In the genomic region with DNA sequence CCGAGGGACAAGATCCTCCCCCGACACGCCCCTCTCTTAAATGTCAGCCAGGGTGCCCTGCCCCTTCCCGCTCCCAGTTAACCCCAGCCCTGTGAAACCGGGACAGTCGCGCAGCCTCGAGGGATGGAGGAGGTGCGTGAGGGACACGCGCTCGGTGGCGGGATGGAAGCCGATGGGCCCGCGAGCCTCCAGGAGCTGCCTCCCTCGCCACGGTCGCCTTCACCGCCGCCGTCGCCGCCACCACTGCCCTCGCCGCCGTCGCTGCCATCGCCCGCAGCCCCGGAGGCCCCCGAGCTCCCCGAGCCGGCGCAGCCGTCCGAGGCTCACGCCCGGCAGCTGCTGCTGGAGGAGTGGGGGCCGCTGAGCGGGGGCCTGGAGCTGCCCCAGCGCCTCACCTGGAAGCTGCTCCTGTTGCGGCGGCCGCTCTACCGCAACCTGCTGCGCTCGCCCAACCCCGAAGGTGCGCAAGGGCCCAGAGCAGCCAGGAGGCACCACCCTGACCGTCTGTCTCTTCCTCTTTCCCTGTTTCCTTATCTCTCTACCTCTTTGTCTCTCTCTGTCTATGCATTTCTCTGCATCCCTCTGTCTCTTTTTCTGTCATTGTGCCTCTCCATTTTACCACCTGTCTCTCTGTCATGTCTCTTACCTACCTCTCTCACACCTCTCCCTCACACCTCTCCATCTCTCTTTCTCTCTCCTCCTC, we compare ENCODE assay signal across 10 cellular contexts. TPM values are rescaled to one million over a fixed set of nuclear protein-coding genes. Genes with fewer than 3 reads are reported as not detected.
DNase-seq lines count a peak whose midpoint lies in the region; ATAC-seq and TF ChIP-seq lines count a peak whose summit lies in the region.
"Had no signal": no experiment of that assay in that cellular context is flagged by ENCODE, and none has a peak within 500 bp of the region (broad histone marks: within the 10 kb centered on the region; RNA-seq: fewer than 3 reads in every experiment).

NCCRP1 (plus strand) TSS at position 105 of the 703 bp plus-strand sequence; CDS start at position 124, 19 bp downstream.

- no peaks in the 10 kb centered on the region for H3K9me2 ChIP-seq in PC-3 (replicated peaks; ENCODE audit: low read length)

- peaks cover 7% of the 10 kb centered on the region for H3K4me1 Mint-ChIP-seq in T-helper 2 cell treated with Interferon-gamma antibody and Interleukin-4, amounts not matched to agents 5 μg/mL and 100 μg/mL, for 36 hours (ENCODE audit: low read depth)
- H3K4me1 Mint-ChIP-seq in HFFc6 (ENCODE audit: low read depth) = peaks cover 7% of the 10 kb centered on the region

- H3K36me3 Mint-ChIP-seq in T-helper 2 cell treated with Interferon-gamma antibody and Interleukin-4, amounts not matched to agents 5 μg/mL and 100 μg/mL, for 36 hours (ENCODE audit: low read depth) = no peaks in the 10 kb centered on the region
- no peaks in the 10 kb centered on the region for H3K36me3 Mint-ChIP-seq in HFFc6 (ENCODE audit: low read depth)

- H3K4me3 ChIP-seq in PC-3 (ENCODE audit: low read length) = peak within 1 kb of the TSS; percentile 18; the same call in 1 of the 2 replicates
- H3K4me3 ChIP-seq in rectal smooth muscle tissue (ENCODE audit: low read length) = peak within 1 kb of the TSS; percentile 15
- H3K4me3 ChIP-seq: SK-N-MC had no signal

- CTCF ChIA-PET in PC-3 (lab: Charles Lee) = no interaction called here

- H3K9ac ChIP-seq in PC-3 (ENCODE audit: low read length) (no peak within 1 kb of the TSS), rectal smooth muscle tissue (ENCODE audit: low read length) (no peak within 1 kb of the TSS)

- H3F3A ChIP-seq in PC-3 (ENCODE audit: low read length, unreplicated experiment) = no peaks in the 10 kb centered on the region

- no TSS peak for BruUV-seq in PC-3 (replicated peaks; lab: Mats Ljungman, UMichigan)

- peaks cover 60% of the 10 kb centered on the region for H3K27me3 Mint-ChIP-seq in T-helper 2 cell treated with Interferon-gamma antibody and Interleukin-4, amounts not matched to agents 5 μg/mL and 100 μg/mL, for 36 hours (ENCODE audit: low read depth)
- H3K27me3 Mint-ChIP-seq in HFFc6 (ENCODE audit: insufficient read depth) = peaks cover 33% of the 10 kb centered on the region

- H3K9me3 Mint-ChIP-seq in T-helper 2 cell treated with Interferon-gamma antibody and Interleukin-4, amounts not matched to agents 5 μg/mL and 100 μg/mL, for 36 hours = no peaks in the 10 kb centered on the region
- H3K9me3 Mint-ChIP-seq in HFFc6 = no peaks in the 10 kb centered on the region

- peak within 1 kb of the TSS; percentile 47 for H3K4me2 ChIP-seq in PC-3 (ENCODE audit: low read length)

- H3K4me1 ChIP-seq in PC-3 (ENCODE audit: insufficient read depth, low read length) (peaks cover 23% of the 10 kb centered on the region), rectal smooth muscle tissue (ENCODE audit: control insufficient read depth, insufficient read depth, low read length) (no peaks in the 10 kb centered on the region)

- H3K36me3 ChIP-seq in PC-3 (ENCODE audit: low read depth, low read length) (no peaks in the 10 kb centered on the region), rectal smooth muscle tissue (ENCODE audit: control insufficient read depth, insufficient read depth, low read length) (no peaks in the 10 kb centered on the region)

- H3K27ac ChIP-seq in PC-3 (ENCODE audit: low read length) (no peak within 1 kb of the TSS), epithelial cell of prostate (peak within 1 kb of the TSS; percentile 55), rectal smooth muscle tissue (ENCODE audit: low read depth, low read length) (no peak within 1 kb of the TSS)
- H3K27ac ChIP-seq: SK-N-MC had no signal

- peak within 1 kb of the TSS; percentile 8 for H3K4me3 Mint-ChIP-seq in T-helper 2 cell treated with Interferon-gamma antibody and Interleukin-4, amounts not matched to agents 5 μg/mL and 100 μg/mL, for 36 hours
- H3K4me3 Mint-ChIP-seq in HFFc6 = no peak within 1 kb of the TSS

- H3K27ac Mint-ChIP-seq in T-helper 2 cell treated with Interferon-gamma antibody and Interleukin-4, amounts not matched to agents 5 μg/mL and 100 μg/mL, for 36 hours = no peak within 1 kb of the TSS
- no peak within 1 kb of the TSS for H3K27ac Mint-ChIP-seq in HFFc6

- DNase-seq in T-helper 2 cell treated with Interferon-gamma antibody and Interleukin-4, amounts not matched to agents 5 μg/mL and 100 μg/mL, for 36 hours (ENCODE audit: low spot score) = no peak
- DNase-seq in T-helper 2 cell (no peak), PC-3 (no peak), epithelial cell of prostate (ENCODE audit: low read depth, low spot score) (no peak), HFFc6 (no peak)
- DNase-seq: NCI-H1436 had no signal

- ATAC-seq in PC-3 (0 out of 2 replicates have a peak, but pooled peaks have one; percentile 18), GM21723 (IDR thresholded peaks at IDR 0.05; ENCODE audit: unreplicated experiment) (no peak), GM21526 (IDR thresholded peaks at IDR 0.05; ENCODE audit: low FRiP score, unreplicated experiment) (no peak)

- H3K79me2 ChIP-seq in PC-3 (ENCODE audit: low read length) = no peaks in the 10 kb centered on the region

- H3K27me3 ChIP-seq in PC-3 (ENCODE audit: low read length) (no peaks in the 10 kb centered on the region), rectal smooth muscle tissue (ENCODE audit: control insufficient read depth, insufficient read depth, low read length) (peaks cover 31% of the 10 kb centered on the region)

- intact Hi-C loops in PC-3 (cut with micrococcal nuclease) = no loop called here

- TF ChIP-seq CTCF in PC-3 (conservative IDR thresholded peaks at IDR 0.05; ENCODE audit: low read depth, low read length) = no peak
- no peak for TF ChIP-seq CTCF in HFFc6 (IDR thresholded peaks at IDR 0.05)

- H4K20me1 ChIP-seq in PC-3 (ENCODE audit: low read length) = no peaks in the 10 kb centered on the region

- POLR2A ChIA-PET in PC-3 (lab: Charles Lee; ENCODE audit: unreplicated experiment) = no interaction called here

- H3K9me3 ChIP-seq in PC-3 (ENCODE audit: low read length) = no peaks in the 10 kb centered on the region

- H2AFZ ChIP-seq in PC-3 (ENCODE audit: low read length) = no peak within 1 kb of the TSS

RNA-seq across cellular contexts. Expression of gene NCCRP1, which starts in this region (rescaled TPM):
- total RNA-seq in PC-3 (2014; rRNA removed) = 2.2 and 6.2 TPM in 2 replicates
- total RNA-seq in HFFc6 (2021; fragmentation: NEBNext Ultra II Directional; extraction: Animal tissue kit (Norgen Biotek cat#: 25700)) = not detected
